Comparison of ENCODE assay signal across 8 cellular contexts in the genomic region with DNA sequence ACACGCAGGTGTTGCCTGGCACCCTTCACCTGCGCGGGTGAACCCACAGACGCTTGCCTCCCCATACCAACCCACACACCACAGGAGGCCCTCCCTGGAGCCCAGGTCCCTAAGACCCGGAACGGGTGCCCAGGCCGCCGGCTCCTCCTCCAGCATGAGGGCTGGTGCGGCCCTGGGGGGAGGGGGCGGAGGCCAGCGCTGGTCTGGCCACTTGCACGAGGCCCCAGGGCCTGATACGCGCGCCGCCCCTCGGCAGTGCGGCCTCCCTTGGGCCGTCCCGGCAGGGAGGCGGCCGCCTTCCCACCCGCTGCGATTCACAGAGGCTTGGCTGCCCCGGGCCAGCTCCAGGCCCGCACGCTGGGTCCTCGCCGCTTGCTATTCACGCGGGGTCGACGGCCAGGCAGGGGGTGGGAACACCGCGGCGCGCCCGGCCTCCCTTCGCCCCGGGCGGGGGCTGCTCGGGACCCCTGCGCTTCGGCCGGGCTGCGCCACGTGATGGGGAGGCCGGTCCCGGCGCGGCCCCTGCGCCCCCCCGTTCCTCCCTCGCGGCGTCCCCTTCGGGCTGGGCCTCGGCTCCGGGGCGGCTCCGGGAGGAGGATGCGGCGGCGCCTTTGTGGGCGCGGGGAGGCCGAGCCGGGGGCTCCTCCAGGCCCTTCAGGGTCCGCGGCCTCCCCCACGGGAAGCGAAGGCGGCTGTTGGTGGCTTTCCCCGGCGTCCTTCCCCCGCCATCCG. TPM values are rescaled to one million over a fixed set of nuclear protein-coding genes. Genes with fewer than 3 reads are reported as not detected.
DNase-seq lines count a peak whose midpoint lies in the region; ATAC-seq and TF ChIP-seq lines count a peak whose summit lies in the region.

No MANE protein-coding gene starts in this region.

- peak overlapping the region; percentile 98 for H2BK120ac ChIP-seq in mesenchymal stem cell (ENCODE audit: low read depth, low read length)

- H3K4me1 ChIP-seq in ectodermal cell (ENCODE audit: control insufficient read depth, insufficient read depth, low read length) (peaks cover 39% of the 10 kb centered on the region), mesenchymal stem cell (ENCODE audit: control insufficient read depth, insufficient read depth, low read depth, low read length) (peaks cover 52% of the 10 kb centered on the region), tibial artery (peaks cover 0 to 52% (median 29%) of the 10 kb centered on the region in 4 donors)

- peak overlapping the region; percentile 93 for H4K91ac ChIP-seq in mesenchymal stem cell (ENCODE audit: low read length)

- ATAC-seq in HG03159 (IDR thresholded peaks at IDR 0.05; ENCODE audit: unreplicated experiment) (peak; percentile 0), T-helper 17 cell (no peak), GM18873 (IDR thresholded peaks at IDR 0.05; ENCODE audit: low FRiP score, unreplicated experiment) (no peak)

- peak overlapping the region; percentile 91 to 94 for H3K18ac ChIP-seq in mesenchymal stem cell (ENCODE audit: low read depth in 1 of 2, low read length in 2 of 2)

- H2AK5ac ChIP-seq in mesenchymal stem cell (ENCODE audit: low read length, severe bottlenecking), result no peak overlapping the region

- peak overlapping the region; percentile 94 to 98 for H3K14ac ChIP-seq in mesenchymal stem cell (ENCODE audit: low read length in 2 of 2)

- peaks cover 8% of the 10 kb centered on the region for H3K4me1 Mint-ChIP-seq in T-helper 17 cell

- H2BK15ac ChIP-seq in mesenchymal stem cell (ENCODE audit: low read depth, poor library complexity, severe bottlenecking), result peak overlapping the region; percentile 93

- 1% methylated on average over 77 of the region's 77 CpGs for WGBS in ectodermal cell, 2 experiments
- WGBS in mesenchymal stem cell, result 1% methylated on average over 52 of the region's 77 CpGs

- H2BK12ac ChIP-seq in mesenchymal stem cell (ENCODE audit: low read length in 2 of 2), result peak overlapping the region in 1 of 2 experiments; percentile 78

- H2BK5ac ChIP-seq in mesenchymal stem cell (ENCODE audit: low read depth, low read length, poor library complexity, severe bottlenecking), result peak overlapping the region; percentile 60

- H3K79me1 ChIP-seq in mesenchymal stem cell (replicated peaks; ENCODE audit: low read length, poor library complexity, severe bottlenecking), result peaks cover 22% of the 10 kb centered on the region

- no peaks in the 10 kb centered on the region for H3K9me3 ChIP-seq in T-helper 17 cell (ENCODE audit: control insufficient read depth, low read length, poor library complexity, severe bottlenecking)
- no peaks in the 10 kb centered on the region for H3K9me3 ChIP-seq in ectodermal cell (ENCODE audit: control insufficient read depth, low read length)
- no peaks in the 10 kb centered on the region for H3K9me3 ChIP-seq in mesenchymal stem cell (ENCODE audit: control insufficient read depth, low read length)
- H3K9me3 ChIP-seq in tibial artery, result no peaks in the 10 kb centered on the region

- no peak overlapping the region for H3K27ac Mint-ChIP-seq in T-helper 17 cell

- H3K4me3 ChIP-seq in ectodermal cell (ENCODE audit: insufficient read depth, low read depth, low read length) (peak overlapping the region; percentile 91), mesenchymal stem cell (ENCODE audit: insufficient read depth in 1 of 2, low read depth in 1 of 2, low read length in 2 of 2) (peak overlapping the region; percentile 77 to 84), tibial artery (peak overlapping the region; percentile 65 to 84)

- no peak for TF ChIP-seq CTCF in tibial artery (IDR thresholded peaks at IDR 0.05)

- H3K36me3 ChIP-seq in ectodermal cell (ENCODE audit: control insufficient read depth, insufficient read depth, low read length), result peaks cover 19% of the 10 kb centered on the region
- H3K36me3 ChIP-seq in mesenchymal stem cell (ENCODE audit: control insufficient read depth in 1 of 2, insufficient read depth in 2 of 2, low read depth in 1 of 2, low read length in 2 of 2), result peaks cover 27 to 59% of the 10 kb centered on the region in 2 experiments
- H3K36me3 ChIP-seq in tibial artery, result peaks cover 29 to 40% (median 37%) of the 10 kb centered on the region in 3 donors

- no peak overlapping the region for H2AFZ ChIP-seq in mesenchymal stem cell (ENCODE audit: low read depth, low read length)

- DNase-seq in activated gamma-delta T cell treated with Interleukin-2 at 50 U/mL for 16 hours, result peak; percentile 23
- DNase-seq in activated gamma-delta T cell (lab: John Stamatoyannopoulos, UW), result no peak
- no peak for DNase-seq in T-helper 17 cell
- peak; percentile 54 for DNase-seq in mesenchymal stem cell
- DNase-seq in tibial artery, result no peak

- no peaks in the 10 kb centered on the region for H3K27me3 ChIP-seq in ectodermal cell (ENCODE audit: control insufficient read depth, insufficient read depth, low read length, poor library complexity, severe bottlenecking)
- no peaks in the 10 kb centered on the region for H3K27me3 ChIP-seq in mesenchymal stem cell (ENCODE audit: control insufficient read depth in 1 of 2, insufficient read depth in 1 of 2, low read length in 2 of 2)
- H3K27me3 ChIP-seq in tibial artery, result no peaks in the 10 kb centered on the region

- peak overlapping the region; percentile 50 for H4K8ac ChIP-seq in mesenchymal stem cell (ENCODE audit: low read length)

- no peaks in the 10 kb centered on the region for H3K27me3 Mint-ChIP-seq in T-helper 17 cell

- peak overlapping the region; percentile 90 for H3K4me2 ChIP-seq in mesenchymal stem cell (ENCODE audit: low read length, poor library complexity, severe bottlenecking)

- intact Hi-C loops in tibial artery (cut with DNase I; ENCODE audit: low total_unique reads), result loop anchor here (5.0 kb wide), 2 partner anchors 60 to 1880 kb away; a partner anchor contains a TSS

- H3K27ac ChIP-seq in ectodermal cell (ENCODE audit: insufficient read depth, low read depth, low read length, poor library complexity, severe bottlenecking) (peak overlapping the region; percentile 84), mesenchymal stem cell (ENCODE audit: low read length, poor library complexity, severe bottlenecking) (no peak overlapping the region), tibial artery (peak overlapping the region; percentile 87 to 98)

- peak overlapping the region; percentile 82 for H3K4me3 Mint-ChIP-seq in T-helper 17 cell

- H3K36me3 Mint-ChIP-seq in T-helper 17 cell (ENCODE audit: low read depth), result no peaks in the 10 kb centered on the region

- H3K23ac ChIP-seq in mesenchymal stem cell (ENCODE audit: low read length in 2 of 2), result peak overlapping the region; percentile 72 to 97

- H3K4ac ChIP-seq in mesenchymal stem cell (ENCODE audit: low read depth in 1 of 2, low read length in 2 of 2), result peak overlapping the region; percentile 69 to 81

- H3K9ac ChIP-seq in mesenchymal stem cell (ENCODE audit: low read length), result peak overlapping the region; percentile 90

RNA-seq across cellular contexts. Expression of a gene that starts 0.7 kb away (rescaled TPM):
- total RNA-seq in T-helper 17 cell, result 100 to 1,000 TPM in 1 of 2 donors, 10 to 100 TPM in 1; 87.3 to 126 TPM
- 234 TPM for polyA plus RNA-seq in ectodermal cell (2013, experiment 1 of 4)
- 239 TPM for polyA plus RNA-seq in ectodermal cell (2013, experiment 2 of 4)
- polyA plus RNA-seq in ectodermal cell (2013, experiment 3 of 4), result 169 TPM
- 185 TPM for polyA plus RNA-seq in ectodermal cell (2013, experiment 4 of 4)
- polyA plus RNA-seq in mesenchymal stem cell (2013, experiment 1 of 2), result 121 TPM
- 108 TPM for polyA plus RNA-seq in mesenchymal stem cell (2013, experiment 2 of 2)

RNA-seq across cellular contexts. Expression of a gene that starts 31.7 kb away (rescaled TPM):
- 100 to 1,000 TPM; 130 to 131 TPM for total RNA-seq in T-helper 17 cell
- polyA plus RNA-seq in ectodermal cell (2013, experiment 1 of 4), result 91.9 TPM
- 75.3 TPM for polyA plus RNA-seq in ectodermal cell (2013, experiment 2 of 4)
- 71.2 TPM for polyA plus RNA-seq in ectodermal cell (2013, experiment 3 of 4)
- polyA plus RNA-seq in ectodermal cell (2013, experiment 4 of 4), result 77.5 TPM
- polyA plus RNA-seq in mesenchymal stem cell (2013, experiment 1 of 2), result 23.0 TPM
- polyA plus RNA-seq in mesenchymal stem cell (2013, experiment 2 of 2), result 20.9 TPM

RNA-seq across cellular contexts. Expression of a gene that starts 45.7 kb away (rescaled TPM):
- 10 to 100 TPM; 63.2 to 66.1 TPM for total RNA-seq in T-helper 17 cell
- 141 TPM for polyA plus RNA-seq in ectodermal cell (2013, experiment 1 of 4)
- 137 TPM for polyA plus RNA-seq in ectodermal cell (2013, experiment 2 of 4)
- polyA plus RNA-seq in ectodermal cell (2013, experiment 3 of 4), result 109 TPM
- 113 TPM for polyA plus RNA-seq in ectodermal cell (2013, experiment 4 of 4)
- polyA plus RNA-seq in mesenchymal stem cell (2013, experiment 1 of 2), result 63.6 TPM
- polyA plus RNA-seq in mesenchymal stem cell (2013, experiment 2 of 2), result 62.1 TPM

RNA-seq across cellular contexts. Expression of a gene that starts 45.7 kb away (rescaled TPM):
- total RNA-seq in T-helper 17 cell, result 10 to 100 TPM; 26.5 to 28.3 TPM
- 40.9 TPM for polyA plus RNA-seq in ectodermal cell (2013, experiment 1 of 4)
- 35.2 TPM for polyA plus RNA-seq in ectodermal cell (2013, experiment 2 of 4)
- polyA plus RNA-seq in ectodermal cell (2013, experiment 3 of 4), result 32.7 TPM
- 41.1 TPM for polyA plus RNA-seq in ectodermal cell (2013, experiment 4 of 4)
- 31.3 TPM for polyA plus RNA-seq in mesenchymal stem cell (2013, experiment 1 of 2)
- polyA plus RNA-seq in mesenchymal stem cell (2013, experiment 2 of 2), result 31.7 TPM

RNA-seq across cellular contexts. Expression of a gene that starts 59.9 kb away (rescaled TPM):
- total RNA-seq in T-helper 17 cell, result 10 to 100 TPM; 55.6 to 77.5 TPM
- polyA plus RNA-seq in ectodermal cell (2013, experiment 1 of 4), result 63.2 TPM
- polyA plus RNA-seq in ectodermal cell (2013, experiment 2 of 4), result 55.2 TPM
- polyA plus RNA-seq in ectodermal cell (2013, experiment 3 of 4), result 60.7 TPM
- 61.4 TPM for polyA plus RNA-seq in ectodermal cell (2013, experiment 4 of 4)
- polyA plus RNA-seq in mesenchymal stem cell (2013, experiment 1 of 2), result 39.7 TPM
- polyA plus RNA-seq in mesenchymal stem cell (2013, experiment 2 of 2), result 43.5 TPM

Comparison
In these comparisons a context has a peak if more than half of its experiments do, and no peak if none do; other contexts are left out.
1. DNase-seq: peak in activated gamma-delta T cell treated with Interleukin-2 at 50 U/mL for 16 hours (single experiment) and mesenchymal stem cell (single experiment); none in activated gamma-delta T cell (single experiment), T-helper 17 cell (0 of 3) and tibial artery (0 of 2).
2. Peak in every context shown above with its lines, with median percentiles within 50 percentile points of each other: H3K4me3 ChIP-seq.